1 cellular context compared by ENCODE assay signal in genomic region chr16:86513471-86514277, GRCh38.
TF ChIP-seq lines count a peak whose summit lies in the region.

No MANE protein-coding gene starts in this region.

TF ChIP-seq in endothelial cell of umbilical vein, 7 proteins besides CTCF, POLR2A, EP300 and RAD21:
- no peak for TF ChIP-seq GATA2 (IDR thresholded peaks at IDR 0.05; ENCODE audit: insufficient read depth, insufficient read length, low read depth, low read length)
- peak; percentile 71 for TF ChIP-seq EZH2 (IDR thresholded peaks at IDR 0.05; ENCODE audit: borderline replicate concordance, low read depth, low read length, severe bottlenecking)
